ENCODE assay signal across 2 cellular contexts in genomic region chr7:92158660-92159575, GRCh38.
TF ChIP-seq lines count a peak whose summit lies in the region.

No MANE protein-coding gene starts in this region.

TF ChIP-seq in SK-N-SH, 30 proteins besides CTCF, POLR2A, EP300 and RAD21:
- TF ChIP-seq FOXM1 (IDR thresholded peaks at IDR 0.05; ENCODE audit: low read depth) (no peak), TCF12 (IDR thresholded peaks at IDR 0.05) (peak; percentile 36; the same call in 1 of the 2 replicates), FOSL2 (IDR thresholded peaks at IDR 0.05; ENCODE audit: borderline replicate concordance, low read depth) (peak; percentile 76; the same call in 1 of the 2 replicates), FOXJ3 (CRISPR knock-in tag; IDR thresholded peaks at IDR 0.05) (no peak), RFX5 (IDR thresholded peaks at IDR 0.05; ENCODE audit: low read length) (no peak), YY1 (IDR thresholded peaks at IDR 0.05; ENCODE audit: low read depth) (no peak), MEF2A (IDR thresholded peaks at IDR 0.05; ENCODE audit: borderline replicate concordance, low read depth) (0 out of 2 replicates have a peak, but pooled peaks have one; percentile 10), USF2 (IDR thresholded peaks at IDR 0.05; ENCODE audit: borderline replicate concordance, low read depth, low read length) (no peak), JUND (IDR thresholded peaks at IDR 0.05) (peak; percentile 57; the same call in 1 of the 2 replicates), ELF1 (IDR thresholded peaks at IDR 0.05) (no peak), PBX3 (IDR thresholded peaks at IDR 0.05) (peak; percentile 55), SIN3A (IDR thresholded peaks at IDR 0.05; ENCODE audit: borderline replicate concordance, low read depth, low read length) (no peak), GATA2 (CRISPR knock-in tag; IDR thresholded peaks at IDR 0.05) (no peak), MXI1 (IDR thresholded peaks at IDR 0.05; ENCODE audit: low read depth, low read length) (no peak), NRF1 (IDR thresholded peaks at IDR 0.05; ENCODE audit: low read depth, low read length) (no peak), POLR2AphosphoS5 (IDR thresholded peaks at IDR 0.05; ENCODE audit: low read depth, low read length) (peak; percentile 25; the same call in 1 of the 2 replicates), TEAD4 (IDR thresholded peaks at IDR 0.05; ENCODE audit: borderline replicate concordance, insufficient read depth) (no peak), NFIC (IDR thresholded peaks at IDR 0.05; ENCODE audit: borderline replicate concordance) (peak; percentile 65), ZBTB33 (IDR thresholded peaks at IDR 0.05; ENCODE audit: borderline replicate concordance, low read depth) (no peak), RCOR1 (IDR thresholded peaks at IDR 0.05; ENCODE audit: low read length) (no peak), TAF1 (IDR thresholded peaks at IDR 0.05; ENCODE audit: borderline replicate concordance, low read depth, low read length) (no peak)
- TF ChIP-seq, protein P1, sequence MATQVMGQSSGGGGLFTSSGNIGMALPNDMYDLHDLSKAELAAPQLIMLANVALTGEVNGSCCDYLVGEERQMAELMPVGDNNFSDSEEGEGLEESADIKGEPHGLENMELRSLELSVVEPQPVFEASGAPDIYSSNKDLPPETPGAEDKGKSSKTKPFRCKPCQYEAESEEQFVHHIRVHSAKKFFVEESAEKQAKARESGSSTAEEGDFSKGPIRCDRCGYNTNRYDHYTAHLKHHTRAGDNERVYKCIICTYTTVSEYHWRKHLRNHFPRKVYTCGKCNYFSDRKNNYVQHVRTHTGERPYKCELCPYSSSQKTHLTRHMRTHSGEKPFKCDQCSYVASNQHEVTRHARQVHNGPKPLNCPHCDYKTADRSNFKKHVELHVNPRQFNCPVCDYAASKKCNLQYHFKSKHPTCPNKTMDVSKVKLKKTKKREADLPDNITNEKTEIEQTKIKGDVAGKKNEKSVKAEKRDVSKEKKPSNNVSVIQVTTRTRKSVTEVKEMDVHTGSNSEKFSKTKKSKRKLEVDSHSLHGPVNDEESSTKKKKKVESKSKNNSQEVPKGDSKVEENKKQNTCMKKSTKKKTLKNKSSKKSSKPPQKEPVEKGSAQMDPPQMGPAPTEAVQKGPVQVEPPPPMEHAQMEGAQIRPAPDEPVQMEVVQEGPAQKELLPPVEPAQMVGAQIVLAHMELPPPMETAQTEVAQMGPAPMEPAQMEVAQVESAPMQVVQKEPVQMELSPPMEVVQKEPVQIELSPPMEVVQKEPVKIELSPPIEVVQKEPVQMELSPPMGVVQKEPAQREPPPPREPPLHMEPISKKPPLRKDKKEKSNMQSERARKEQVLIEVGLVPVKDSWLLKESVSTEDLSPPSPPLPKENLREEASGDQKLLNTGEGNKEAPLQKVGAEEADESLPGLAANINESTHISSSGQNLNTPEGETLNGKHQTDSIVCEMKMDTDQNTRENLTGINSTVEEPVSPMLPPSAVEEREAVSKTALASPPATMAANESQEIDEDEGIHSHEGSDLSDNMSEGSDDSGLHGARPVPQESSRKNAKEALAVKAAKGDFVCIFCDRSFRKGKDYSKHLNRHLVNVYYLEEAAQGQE (IDR thresholded peaks at IDR 0.05; ENCODE audit: low read depth, low read length), result no peak
- TF ChIP-seq, protein P2, sequence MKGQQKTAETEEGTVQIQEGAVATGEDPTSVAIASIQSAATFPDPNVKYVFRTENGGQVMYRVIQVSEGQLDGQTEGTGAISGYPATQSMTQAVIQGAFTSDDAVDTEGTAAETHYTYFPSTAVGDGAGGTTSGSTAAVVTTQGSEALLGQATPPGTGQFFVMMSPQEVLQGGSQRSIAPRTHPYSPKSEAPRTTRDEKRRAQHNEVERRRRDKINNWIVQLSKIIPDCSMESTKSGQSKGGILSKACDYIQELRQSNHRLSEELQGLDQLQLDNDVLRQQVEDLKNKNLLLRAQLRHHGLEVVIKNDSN (IDR thresholded peaks at IDR 0.05; ENCODE audit: borderline replicate concordance, low read depth), result no peak

TF ChIP-seq in WTC11, 78 proteins besides CTCF, POLR2A, EP300 and RAD21:
- no peak for TF ChIP-seq ATF2 (CRISPR knock-in tag; IDR thresholded peaks at IDR 0.05; ENCODE audit: borderline replicate concordance, low read depth)
- TF ChIP-seq CBFB (CRISPR knock-in tag; IDR thresholded peaks at IDR 0.05; ENCODE audit: low read depth), result no peak
- TF ChIP-seq FOXP1 (CRISPR knock-in tag; IDR thresholded peaks at IDR 0.05; ENCODE audit: borderline replicate concordance), result no peak
- no peak for TF ChIP-seq PREB (CRISPR knock-in tag; IDR thresholded peaks at IDR 0.05; ENCODE audit: borderline replicate concordance)
- TF ChIP-seq NR1H2 (CRISPR knock-in tag; IDR thresholded peaks at IDR 0.05), result no peak
- TF ChIP-seq, protein P3, sequence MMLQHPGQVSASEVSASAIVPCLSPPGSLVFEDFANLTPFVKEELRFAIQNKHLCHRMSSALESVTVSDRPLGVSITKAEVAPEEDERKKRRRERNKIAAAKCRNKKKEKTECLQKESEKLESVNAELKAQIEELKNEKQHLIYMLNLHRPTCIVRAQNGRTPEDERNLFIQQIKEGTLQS (CRISPR knock-in tag; conservative IDR thresholded peaks at IDR 0.05), result no peak
- no peak for TF ChIP-seq SP1 (CRISPR knock-in tag; conservative IDR thresholded peaks at IDR 0.05)
- no peak for TF ChIP-seq GTF2I (CRISPR knock-in tag; conservative IDR thresholded peaks at IDR 0.05)
- TF ChIP-seq ATF6 (CRISPR knock-in tag; IDR thresholded peaks at IDR 0.05), result no peak
- TF ChIP-seq GABPB1 (CRISPR knock-in tag; IDR thresholded peaks at IDR 0.05), result no peak
- TF ChIP-seq, protein P4, sequence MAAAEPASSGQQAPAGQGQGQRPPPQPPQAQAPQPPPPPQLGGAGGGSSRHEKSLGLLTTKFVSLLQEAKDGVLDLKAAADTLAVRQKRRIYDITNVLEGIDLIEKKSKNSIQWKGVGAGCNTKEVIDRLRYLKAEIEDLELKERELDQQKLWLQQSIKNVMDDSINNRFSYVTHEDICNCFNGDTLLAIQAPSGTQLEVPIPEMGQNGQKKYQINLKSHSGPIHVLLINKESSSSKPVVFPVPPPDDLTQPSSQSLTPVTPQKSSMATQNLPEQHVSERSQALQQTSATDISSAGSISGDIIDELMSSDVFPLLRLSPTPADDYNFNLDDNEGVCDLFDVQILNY (CRISPR knock-in tag; IDR thresholded peaks at IDR 0.05), result no peak
- TF ChIP-seq TCF7 (CRISPR knock-in tag; IDR thresholded peaks at IDR 0.05; ENCODE audit: low read depth), result no peak
- no peak for TF ChIP-seq NFATC4 (CRISPR knock-in tag; IDR thresholded peaks at IDR 0.05)
- no peak for TF ChIP-seq ARID4B (CRISPR knock-in tag; IDR thresholded peaks at IDR 0.05; ENCODE audit: borderline replicate concordance)
